1 cellular context compared by ENCODE assay signal in the genomic region with DNA sequence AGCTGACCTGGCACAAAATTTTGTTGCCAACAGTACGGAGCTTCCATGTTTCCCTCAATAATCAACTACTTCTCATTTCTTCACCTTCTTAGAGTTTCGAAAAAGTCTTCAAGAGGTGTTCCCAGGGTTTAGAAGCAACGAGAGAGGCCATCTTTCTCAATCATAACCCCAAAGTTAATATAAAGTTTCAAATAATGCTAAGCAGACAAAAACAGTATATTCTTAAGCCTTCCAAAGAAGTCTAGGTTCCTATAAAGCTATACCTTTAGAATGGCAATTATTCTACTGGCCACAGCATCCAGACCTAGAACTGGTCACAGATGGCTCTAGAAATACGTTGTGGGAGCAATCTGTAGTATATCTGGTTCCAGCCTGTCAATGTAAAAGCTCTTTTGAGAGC.
TF ChIP-seq lines count a peak whose summit lies in the region.

No MANE protein-coding gene starts in this region.

TF ChIP-seq in K562, 482 proteins besides CTCF, POLR2A, EP300 and RAD21:
- no peak for TF ChIP-seq ZNF512 (tag; IDR thresholded peaks at IDR 0.05)
- TF ChIP-seq CBFA2T2 (conservative IDR thresholded peaks at IDR 0.05) = no peak
- TF ChIP-seq ZNF316 (IDR thresholded peaks at IDR 0.05) = peak; percentile 54
- TF ChIP-seq THRAP3 (IDR thresholded peaks at IDR 0.05; ENCODE audit: borderline replicate concordance) = no peak
- no peak for TF ChIP-seq TSC22D4 (tag; IDR thresholded peaks at IDR 0.05)
- no peak for TF ChIP-seq ZNF830 (CRISPR knock-in tag; IDR thresholded peaks at IDR 0.05)
- no peak for TF ChIP-seq BACH1 (tag; IDR thresholded peaks at IDR 0.05)
- peak; percentile 54; the same call in 1 of the 2 replicates for TF ChIP-seq C11orf30 (IDR thresholded peaks at IDR 0.05; ENCODE audit: low read depth)
- TF ChIP-seq KHSRP (IDR thresholded peaks at IDR 0.05) = no peak
- no peak for TF ChIP-seq BHLHE40 (IDR thresholded peaks at IDR 0.05; ENCODE audit: low read length)
- no peak for TF ChIP-seq NBN (IDR thresholded peaks at IDR 0.05; ENCODE audit: low read depth)
- TF ChIP-seq MCM7 (IDR thresholded peaks at IDR 0.05) = no peak
- TF ChIP-seq ZFX (CRISPR knock-in tag; IDR thresholded peaks at IDR 0.05) = no peak
- no peak for TF ChIP-seq HEY1 (CRISPR knock-in tag; IDR thresholded peaks at IDR 0.05; ENCODE audit: borderline replicate concordance)
- TF ChIP-seq ZNF436 (CRISPR knock-in tag; IDR thresholded peaks at IDR 0.05) = no peak
